Comparison of ENCODE assay signal across 9 cellular contexts in the genomic region with DNA sequence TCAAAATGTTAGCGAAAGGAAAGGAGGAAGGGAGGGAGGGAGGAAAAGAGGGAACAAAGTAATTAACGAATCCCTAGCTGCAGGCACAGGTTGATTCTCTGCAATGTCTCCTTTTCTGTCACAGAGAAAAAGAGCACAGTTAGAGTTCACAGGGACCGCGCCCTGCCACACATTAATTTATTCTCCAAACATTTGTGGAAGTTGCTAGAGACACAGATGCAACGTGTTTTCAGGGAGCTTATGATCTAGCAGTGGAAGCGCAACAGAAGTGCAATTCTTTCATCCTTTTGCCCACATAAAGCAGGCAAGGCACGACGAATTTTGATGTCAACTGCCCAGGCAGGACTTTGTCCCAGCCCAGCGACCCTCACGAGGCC.
A peak's percentile ranks its signal among the peaks of the same experiment; 100 is the strongest.
DNase-seq lines count a peak whose midpoint lies in the region; ATAC-seq and TF ChIP-seq lines count a peak whose summit lies in the region.
"Had no signal": no experiment of that assay in that cellular context is flagged by ENCODE, and none has a peak within 500 bp of the region (broad histone marks: within the 10 kb centered on the region; RNA-seq: fewer than 3 reads in every experiment).

No MANE protein-coding gene starts in this region.

- DNase-seq in activated T-cell treated with anti-CD3 and anti-CD28 coated beads, Interleukin-2, amount 50 U/mL, for 24 hours = no peak
- DNase-seq in activated T-cell treated with anti-CD3 and anti-CD28 coated beads, Interleukin-2, amount 50 U/mL, for 48 hours = no peak
- no peak for DNase-seq in activated naive CD8-positive, alpha-beta T cell treated with anti-CD3 and anti-CD28 coated beads, Interleukin-2, amount 10 ng/mL, durations not matched to agents 7 days and 5 days
- DNase-seq in lower lobe of right lung = no peak
- DNase-seq in suprapubic skin (ENCODE audit: low spot score in 2 of 2) = no peak
- no peak for DNase-seq in MV-4-11 (lab: John Stamatoyannopoulos, UW)
- DNase-seq in activated CD4-positive, alpha-beta T cell treated with anti-CD3 and anti-CD28 coated beads, Interleukin-2, amount 50 U/mL, for 4 hours = no peak

- H3K36me3 ChIP-seq in lower lobe of right lung = no peaks in the 10 kb centered on the region
- no peaks in the 10 kb centered on the region for H3K36me3 ChIP-seq in suprapubic skin

- H3K9me3 Mint-ChIP-seq in activated T-cell treated with anti-CD3 and anti-CD28 coated beads, Interleukin-2, amount 50 U/mL, for 24 hours = no peaks in the 10 kb centered on the region
- H3K9me3 Mint-ChIP-seq in activated naive CD8-positive, alpha-beta T cell treated with anti-CD3 and anti-CD28 coated beads, Interleukin-2, amount 10 ng/mL, durations not matched to agents 7 days and 5 days = no peaks in the 10 kb centered on the region

- H3K27me3 ChIP-seq in lower lobe of right lung (ENCODE audit: low read depth) (no peaks in the 10 kb centered on the region), suprapubic skin (no peaks in the 10 kb centered on the region)

- H3K36me3 Mint-ChIP-seq in activated T-cell treated with anti-CD3 and anti-CD28 coated beads, Interleukin-2, amount 50 U/mL, for 24 hours (ENCODE audit: low read depth) = no peaks in the 10 kb centered on the region
- H3K36me3 Mint-ChIP-seq in activated naive CD8-positive, alpha-beta T cell treated with anti-CD3 and anti-CD28 coated beads, Interleukin-2, amount 10 ng/mL, durations not matched to agents 7 days and 5 days = peaks cover 1% of the 10 kb centered on the region

- H3K9me3 ChIP-seq in lower lobe of right lung (no peaks in the 10 kb centered on the region), suprapubic skin (no peaks in the 10 kb centered on the region)

- H3K4me1 Mint-ChIP-seq in activated T-cell treated with anti-CD3 and anti-CD28 coated beads, Interleukin-2, amount 50 U/mL, for 24 hours (ENCODE audit: low read depth) = peaks cover 49% of the 10 kb centered on the region
- H3K4me1 Mint-ChIP-seq in activated naive CD8-positive, alpha-beta T cell treated with anti-CD3 and anti-CD28 coated beads, Interleukin-2, amount 10 ng/mL, durations not matched to agents 7 days and 5 days = peaks cover 31% of the 10 kb centered on the region

- TF ChIP-seq POLR2A in suprapubic skin (IDR thresholded peaks at IDR 0.05) = no peak

- TF ChIP-seq EP300 in suprapubic skin (IDR thresholded peaks at IDR 0.05) = no peak

- ATAC-seq in activated naive CD8-positive, alpha-beta T cell treated with anti-CD3 and anti-CD28 coated beads, Interleukin-2, amount 10 ng/mL, durations not matched to agents 7 days and 5 days (ENCODE audit: low read depth) = no peak
- ATAC-seq in lower lobe of right lung = no peak
- no peak for ATAC-seq in HG03280 (IDR thresholded peaks at IDR 0.05; ENCODE audit: unreplicated experiment)

- intact Hi-C loops in lower lobe of right lung (cut with DNase I) = no loop called here

- H3K27me3 Mint-ChIP-seq in activated T-cell treated with anti-CD3 and anti-CD28 coated beads, Interleukin-2, amount 50 U/mL, for 24 hours = no peaks in the 10 kb centered on the region
- no peaks in the 10 kb centered on the region for H3K27me3 Mint-ChIP-seq in activated naive CD8-positive, alpha-beta T cell treated with anti-CD3 and anti-CD28 coated beads, Interleukin-2, amount 10 ng/mL, durations not matched to agents 7 days and 5 days

- peak overlapping the region; percentile 63 for H3K27ac Mint-ChIP-seq in activated T-cell treated with anti-CD3 and anti-CD28 coated beads, Interleukin-2, amount 50 U/mL, for 24 hours
- H3K27ac Mint-ChIP-seq in activated naive CD8-positive, alpha-beta T cell treated with anti-CD3 and anti-CD28 coated beads, Interleukin-2, amount 10 ng/mL, durations not matched to agents 7 days and 5 days = peak overlapping the region; percentile 68

- POLR2A ChIA-PET in activated naive CD8-positive, alpha-beta T cell treated with anti-CD3 and anti-CD28 coated beads, Interleukin-2, amount 10 ng/mL, durations not matched to agents 7 days and 5 days (lab: Charles Lee) = interaction anchor here (0.8 to 1.0 kb wide), 2 partner anchors 32 to 191 kb away, joined by 3 to 5 read pairs; no protein-coding TSS in a partner anchor

- H3K4me3 Mint-ChIP-seq in activated T-cell treated with anti-CD3 and anti-CD28 coated beads, Interleukin-2, amount 50 U/mL, for 24 hours = peak overlapping the region; percentile 79
- peak overlapping the region; percentile 76 for H3K4me3 Mint-ChIP-seq in activated naive CD8-positive, alpha-beta T cell treated with anti-CD3 and anti-CD28 coated beads, Interleukin-2, amount 10 ng/mL, durations not matched to agents 7 days and 5 days

- WGBS in suprapubic skin = 49% methylated on average over 10 of the region's 10 CpGs

- TF ChIP-seq CTCF in lower lobe of right lung (IDR thresholded peaks at IDR 0.05) (no peak), suprapubic skin (IDR thresholded peaks at IDR 0.05) (no peak)

- H3K4me1 ChIP-seq in lower lobe of right lung (peaks cover 24% of the 10 kb centered on the region), suprapubic skin (peaks cover 30% of the 10 kb centered on the region)

- H3K4me3 ChIP-seq in lower lobe of right lung = peak overlapping the region; percentile 58
- H3K4me3 ChIP-seq in suprapubic skin = peak overlapping the region; percentile 59

- H3K27ac ChIP-seq in lower lobe of right lung (peak overlapping the region; percentile 91), suprapubic skin (no peak overlapping the region)
- H3K27ac ChIP-seq: C4-2B had no signal
